Comparison of ENCODE assay signal across 27 cellular contexts in genomic region chr7:114853189-114853588, GRCh38.
"Had no signal": no experiment of that assay in that cellular context is flagged by ENCODE, and none has a peak within 500 bp of the region (broad histone marks: within the 10 kb centered on the region; RNA-seq: fewer than 3 reads in every experiment).

No MANE protein-coding gene starts in this region.

- H3K9me3 ChIP-seq: heart right ventricle, left ventricle myocardium inferior, pancreas, psoas muscle, right atrium auricular region, right lobe of liver, stomach, testis, thyroid gland, transverse colon, upper lobe of left lung, vagina had no signal

- H3K36me3 Mint-ChIP-seq: mesothelial cell of epicardium; naive thymus-derived CD4-positive, alpha-beta T cell; natural killer cell treated with Interleukin-12 subunit alpha and Interleukin-12 subunit beta and Interleukin-15 and Interleukin-18, amount 100 ng/mL, for 72 hours; stimulated activated naive B cell treated with anti-CD40 and anti-IgM and Interleukin-4, amounts not matched to agents 10 μg/mL and 1 μg/mL and 100 μg/mL, for 72 hours had no signal

- H3K4me3 Mint-ChIP-seq: mesothelial cell of epicardium; naive thymus-derived CD4-positive, alpha-beta T cell; natural killer cell treated with Interleukin-12 subunit alpha and Interleukin-12 subunit beta and Interleukin-15 and Interleukin-18, amount 100 ng/mL, for 72 hours; stimulated activated naive B cell treated with anti-CD40 and anti-IgM and Interleukin-4, amounts not matched to agents 10 μg/mL and 1 μg/mL and 100 μg/mL, for 72 hours had no signal

- H2AFZ ChIP-seq: hepatocyte had no signal

- H3K4me2 ChIP-seq: hepatocyte had no signal

- ATAC-seq: heart right ventricle; naive thymus-derived CD4-positive, alpha-beta T cell; natural killer cell treated with Interleukin-12 subunit alpha and Interleukin-12 subunit beta and Interleukin-15 and Interleukin-18, amount 100 ng/mL, for 72 hours; pancreas; psoas muscle; right lobe of liver; stimulated activated naive B cell treated with anti-CD40 and anti-IgM and Interleukin-4, amounts not matched to agents 10 μg/mL and 1 μg/mL and 100 μg/mL, for 72 hours; stimulated activated naive CD8-positive, alpha-beta T cell treated with anti-CD3 and anti-CD28 coated beads, Interleukin-15, Interleukin-2, amounts not matched to agents 100 U/mL and 50 U/mL, for 24 hours had no signal

- H3K27me3 ChIP-seq: heart right ventricle, hepatocyte, pancreas, right atrium auricular region, right lobe of liver, stomach, testis, thyroid gland, transverse colon, upper lobe of left lung, vagina had no signal

- H3K36me3 ChIP-seq: heart right ventricle, left ventricle myocardium inferior, pancreas, right atrium auricular region, right lobe of liver, stomach, thyroid gland, transverse colon, upper lobe of left lung, vagina had no signal

- H3K27ac ChIP-seq: heart right ventricle, hepatocyte, left ventricle myocardium inferior, pancreas, psoas muscle, right atrium auricular region, right lobe of liver, skin epidermis, stomach, testis, thyroid gland, transverse colon, upper lobe of left lung, vagina had no signal

- H3K27ac Mint-ChIP-seq: mesothelial cell of epicardium; naive thymus-derived CD4-positive, alpha-beta T cell; natural killer cell treated with Interleukin-12 subunit alpha and Interleukin-12 subunit beta and Interleukin-15 and Interleukin-18, amount 100 ng/mL, for 72 hours; stimulated activated naive B cell treated with anti-CD40 and anti-IgM and Interleukin-4, amounts not matched to agents 10 μg/mL and 1 μg/mL and 100 μg/mL, for 72 hours had no signal

- H3K4me1 Mint-ChIP-seq: naive thymus-derived CD4-positive, alpha-beta T cell; stimulated activated naive B cell treated with anti-CD40 and anti-IgM and Interleukin-4, amounts not matched to agents 10 μg/mL and 1 μg/mL and 100 μg/mL, for 72 hours had no signal

- FAIRE-seq: pancreas had no signal

- H3K9me3 Mint-ChIP-seq: naive thymus-derived CD4-positive, alpha-beta T cell; natural killer cell treated with Interleukin-12 subunit alpha and Interleukin-12 subunit beta and Interleukin-15 and Interleukin-18, amount 100 ng/mL, for 72 hours; stimulated activated naive B cell treated with anti-CD40 and anti-IgM and Interleukin-4, amounts not matched to agents 10 μg/mL and 1 μg/mL and 100 μg/mL, for 72 hours had no signal

- H3K4me3 ChIP-seq: heart right ventricle, hepatocyte, left ventricle myocardium inferior, lung, pancreas, psoas muscle, right atrium auricular region, right lobe of liver, skin epidermis, stomach, testis, thyroid gland, transverse colon, upper lobe of left lung, vagina had no signal

- DNase-seq: heart right ventricle; islet precursor cell; left ventricle myocardium inferior; mesendoderm; naive thymus-derived CD4-positive, alpha-beta T cell; pancreas; posterior cingulate gyrus; psoas muscle; right lobe of liver; stimulated activated CD4-positive, alpha-beta T cell treated with anti-CD3 and anti-CD28 coated beads, Interleukin-12 subunit alpha, Interleukin-12 subunit beta, amount 100 ng/mL, for 4 hours; stimulated activated CD4-positive, alpha-beta T cell treated with anti-CD3 and anti-CD28 coated beads, Interleukin-15, amount 100 ng/mL, for 24 hours; stimulated activated CD4-positive, alpha-beta T cell treated with anti-CD3 and anti-CD28 coated beads, Interleukin-2, amount 100 ng/mL, for 24 hours; stimulated activated CD4-positive, alpha-beta T cell treated with anti-CD3 and anti-CD28 coated beads, Interleukin-4, amount 100 ng/mL, for 1 hour; stimulated activated naive B cell treated with anti-CD40 and anti-IgM and Interleukin-4, amounts not matched to agents 10 μg/mL and 1 μg/mL and 100 μg/mL, for 72 hours; stimulated activated naive CD8-positive, alpha-beta T cell treated with anti-CD3 and anti-CD28 coated beads, Interleukin-15, Interleukin-2, amounts not matched to agents 100 U/mL and 50 U/mL, for 24 hours; stomach; testis; thyroid gland; transverse colon; upper lobe of left lung had no signal

- H3K79me2 ChIP-seq: hepatocyte had no signal

- H3K4me1 ChIP-seq: heart right ventricle, left ventricle myocardium inferior, psoas muscle, right atrium auricular region, right lobe of liver, stomach, testis, thyroid gland, transverse colon, upper lobe of left lung, vagina had no signal
